In genomic region chr13:112746044-112746443, GRCh38 we compare ENCODE assay signal across 24 cellular contexts.
"Had no signal": no experiment of that assay in that cellular context is flagged by ENCODE, and none has a peak within 500 bp of the region (broad histone marks: within the 10 kb centered on the region; RNA-seq: fewer than 3 reads in every experiment).

No MANE protein-coding gene starts in this region.

- ATAC-seq: activated T-helper 17 cell treated with anti-CD3 and anti-CD28 coated beads, Interleukin-2, amount 50 U/mL, for 72 hours; gastroesophageal sphincter; sciatic nerve; stimulated activated naive B cell treated with anti-CD40 and anti-IgM and Interleukin-4, amounts not matched to agents 10 μg/mL and 1 μg/mL and 100 μg/mL, for 72 hours had no signal

- H3K36me3 Mint-ChIP-seq: activated naive CD8-positive, alpha-beta T cell treated with anti-CD3 and anti-CD28 coated beads, Interleukin-2, amount 10 ng/mL, durations not matched to agents 7 days and 5 days had no signal

- H3K27ac ChIP-seq: coronary artery, esophagus squamous epithelium, gastroesophageal sphincter, parathyroid adenoma, thoracic aorta had no signal

- H3K4me3 Mint-ChIP-seq: activated CD4-positive, alpha-beta T cell treated with anti-CD3 and anti-CD28 coated beads, Interleukin-2, amount 10 ng/mL, durations not matched to agents 7 days and 5 days; activated naive CD4-positive, alpha-beta T cell treated with anti-CD3 and anti-CD28 coated beads for 36 hours; activated naive CD8-positive, alpha-beta T cell treated with anti-CD3 and anti-CD28 coated beads, Interleukin-2, amount 10 ng/mL, durations not matched to agents 7 days and 5 days; activated T-cell treated with anti-CD3 and anti-CD28 coated beads, Interleukin-2, amount 50 U/mL, for 24 hours; activated T-helper 17 cell treated with anti-CD3 and anti-CD28 coated beads, Interleukin-2, amount 50 U/mL, for 72 hours; nephron; stimulated activated naive B cell treated with anti-CD40 and anti-IgM and Interleukin-4, amounts not matched to agents 10 μg/mL and 1 μg/mL and 100 μg/mL, for 72 hours had no signal

- H3K4me1 Mint-ChIP-seq: activated naive CD8-positive, alpha-beta T cell treated with anti-CD3 and anti-CD28 coated beads, Interleukin-2, amount 10 ng/mL, durations not matched to agents 7 days and 5 days had no signal

- H2AFZ ChIP-seq: parathyroid adenoma had no signal

- H3K9ac ChIP-seq: parathyroid adenoma had no signal

- FAIRE-seq: islet of Langerhans, small intestine had no signal

- H3K27ac Mint-ChIP-seq: activated CD4-positive, alpha-beta T cell treated with anti-CD3 and anti-CD28 coated beads, Interleukin-2, amount 10 ng/mL, durations not matched to agents 7 days and 5 days; activated naive CD4-positive, alpha-beta T cell treated with anti-CD3 and anti-CD28 coated beads for 36 hours; activated naive CD8-positive, alpha-beta T cell treated with anti-CD3 and anti-CD28 coated beads, Interleukin-2, amount 10 ng/mL, durations not matched to agents 7 days and 5 days; activated T-cell treated with anti-CD3 and anti-CD28 coated beads, Interleukin-2, amount 50 U/mL, for 24 hours; activated T-helper 17 cell treated with anti-CD3 and anti-CD28 coated beads, Interleukin-2, amount 50 U/mL, for 72 hours; nephron; stimulated activated naive B cell treated with anti-CD40 and anti-IgM and Interleukin-4, amounts not matched to agents 10 μg/mL and 1 μg/mL and 100 μg/mL, for 72 hours had no signal

- H3K9me3 ChIP-seq: esophagus squamous epithelium, gastroesophageal sphincter, thoracic aorta had no signal

- DNase-seq: activated CD4-positive, alpha-beta T cell treated with anti-CD3 and anti-CD28 coated beads, Interleukin-2, amount 10 ng/mL, durations not matched to agents 7 days and 5 days; activated CD4-positive, CD25-positive, alpha-beta regulatory T cell treated with anti-CD3 and anti-CD28 coated beads, Interleukin-2, amount 50 U/mL, for 72 hours; activated CD8-positive, alpha-beta memory T cell treated with anti-CD3 and anti-CD28 coated beads for 24 hours; activated CD8-positive, alpha-beta memory T cell treated with anti-CD3 and anti-CD28 coated beads, Interleukin-2, amount 50 U/mL, for 4 hours; activated naive CD4-positive, alpha-beta T cell treated with anti-CD3 and anti-CD28 coated beads for 36 hours; activated naive CD8-positive, alpha-beta T cell treated with anti-CD3 and anti-CD28 coated beads, Interleukin-2, amount 10 ng/mL, durations not matched to agents 7 days and 5 days; activated T-cell treated with anti-CD3 and anti-CD28 coated beads, Interleukin-2, amount 50 U/mL, for 24 hours; amniotic stem cell; cerebellar nuclear complex; esophagus squamous epithelium; head of caudate nucleus; mesenchymal stem cell; small intestine; stimulated activated CD4-positive, alpha-beta T cell treated with anti-CD3 and anti-CD28 coated beads, Interleukin-2, amount 100 ng/mL, for 48 hours; stimulated activated CD8-positive, alpha-beta memory T cell treated with anti-CD3 and anti-CD28 coated beads, Interleukin-4, amount 100 ng/mL, for 48 hours; stimulated activated naive B cell treated with anti-CD40 and anti-IgM and Interleukin-4, amounts not matched to agents 10 μg/mL and 1 μg/mL and 100 μg/mL, for 72 hours had no signal

- H3K9me3 Mint-ChIP-seq: activated CD4-positive, alpha-beta T cell treated with anti-CD3 and anti-CD28 coated beads, Interleukin-2, amount 10 ng/mL, durations not matched to agents 7 days and 5 days; activated naive CD4-positive, alpha-beta T cell treated with anti-CD3 and anti-CD28 coated beads for 36 hours; activated naive CD8-positive, alpha-beta T cell treated with anti-CD3 and anti-CD28 coated beads, Interleukin-2, amount 10 ng/mL, durations not matched to agents 7 days and 5 days; activated T-cell treated with anti-CD3 and anti-CD28 coated beads, Interleukin-2, amount 50 U/mL, for 24 hours; activated T-helper 17 cell treated with anti-CD3 and anti-CD28 coated beads, Interleukin-2, amount 50 U/mL, for 72 hours; nephron; stimulated activated naive B cell treated with anti-CD40 and anti-IgM and Interleukin-4, amounts not matched to agents 10 μg/mL and 1 μg/mL and 100 μg/mL, for 72 hours had no signal

- H3K27me3 Mint-ChIP-seq: activated CD4-positive, alpha-beta T cell treated with anti-CD3 and anti-CD28 coated beads, Interleukin-2, amount 10 ng/mL, durations not matched to agents 7 days and 5 days; activated naive CD8-positive, alpha-beta T cell treated with anti-CD3 and anti-CD28 coated beads, Interleukin-2, amount 10 ng/mL, durations not matched to agents 7 days and 5 days; activated T-cell treated with anti-CD3 and anti-CD28 coated beads, Interleukin-2, amount 50 U/mL, for 24 hours; activated T-helper 17 cell treated with anti-CD3 and anti-CD28 coated beads, Interleukin-2, amount 50 U/mL, for 72 hours; stimulated activated naive B cell treated with anti-CD40 and anti-IgM and Interleukin-4, amounts not matched to agents 10 μg/mL and 1 μg/mL and 100 μg/mL, for 72 hours had no signal

- H3K4me3 ChIP-seq: coronary artery, esophagus squamous epithelium, gastroesophageal sphincter, thoracic aorta had no signal

- H3K36me3 ChIP-seq: esophagus squamous epithelium, gastroesophageal sphincter, thoracic aorta had no signal

- H3K79me2 ChIP-seq: parathyroid adenoma had no signal

- H3K27me3 ChIP-seq: esophagus squamous epithelium, gastroesophageal sphincter had no signal
